15 cellular contexts compared by ENCODE assay signal in genomic region chr12:60977966-60978365, GRCh38.
DNase-seq lines count a peak whose midpoint lies in the region; ATAC-seq and TF ChIP-seq lines count a peak whose summit lies in the region.
"Had no signal": no experiment of that assay in that cellular context is flagged by ENCODE, and none has a peak within 500 bp of the region (broad histone marks: within the 10 kb centered on the region; RNA-seq: fewer than 3 reads in every experiment).

No MANE protein-coding gene starts in this region.

- in situ Hi-C loops in brain microvascular endothelial cell (cut with HindIII; ENCODE audit: low pct_ligation_motif_present, low sequenced_read_pairs), result no loop called here

- H4K20me1 ChIP-seq in Loucy (ENCODE audit: insufficient read depth, low read length, poor library complexity, severe bottlenecking), result no peaks in the 10 kb centered on the region

- H3K4me1 ChIP-seq in Loucy (ENCODE audit: insufficient read depth, low read length, poor library complexity, severe bottlenecking), result no peaks in the 10 kb centered on the region
- H3K4me1 ChIP-seq: left lung, spleen, testis had no signal

- no peak overlapping the region for H2AFZ ChIP-seq in Loucy (ENCODE audit: low read length)
- H2AFZ ChIP-seq: GM23248 had no signal

- H3K4me1 Mint-ChIP-seq in neural crest cell, result peaks cover 5% of the 10 kb centered on the region
- peaks cover 4% of the 10 kb centered on the region for H3K4me1 Mint-ChIP-seq in mesothelial cell of epicardium

- H3K27me3 ChIP-seq in Loucy (ENCODE audit: insufficient read depth, low read length, poor library complexity, severe bottlenecking) (no peaks in the 10 kb centered on the region), brain microvascular endothelial cell (replicated peaks) (no peaks in the 10 kb centered on the region)
- H3K27me3 ChIP-seq: left lung, spleen, testis had no signal

- H3K79me2 ChIP-seq in Loucy (ENCODE audit: insufficient read depth, low read length), result no peaks in the 10 kb centered on the region

- no peak overlapping the region for H3K27ac ChIP-seq in brain microvascular endothelial cell
- H3K27ac ChIP-seq: GM23248, left lung, spleen, testis had no signal

- no peaks in the 10 kb centered on the region for H3K9me2 ChIP-seq in Loucy (replicated peaks; ENCODE audit: low read depth, low read length)

- H3K9me3 Mint-ChIP-seq in neural crest cell (peaks cover 3% of the 10 kb centered on the region), mesothelial cell of epicardium (peaks cover 5% of the 10 kb centered on the region)

- H3K36me3 ChIP-seq in Loucy (ENCODE audit: insufficient read depth, low read length) (no peaks in the 10 kb centered on the region), brain microvascular endothelial cell (replicated peaks) (no peaks in the 10 kb centered on the region)
- H3K36me3 ChIP-seq: left lung, spleen had no signal

- H3K27me3 Mint-ChIP-seq in neural crest cell (ENCODE audit: low read depth), result no peaks in the 10 kb centered on the region
- no peaks in the 10 kb centered on the region for H3K27me3 Mint-ChIP-seq in mesothelial cell of epicardium (ENCODE audit: low read depth)

- no peak for ATAC-seq in HG03135 (IDR thresholded peaks at IDR 0.05; ENCODE audit: unreplicated experiment)
- ATAC-seq: left lung had no signal

- H3F3A ChIP-seq in Loucy (ENCODE audit: low read depth), result no peaks in the 10 kb centered on the region

- H3K27ac Mint-ChIP-seq in neural crest cell (ENCODE audit: unreplicated experiment), result no peak overlapping the region
- no peak overlapping the region for H3K27ac Mint-ChIP-seq in mesothelial cell of epicardium

- H3K36me3 Mint-ChIP-seq in neural crest cell (ENCODE audit: low read depth), result no peaks in the 10 kb centered on the region
- H3K36me3 Mint-ChIP-seq in mesothelial cell of epicardium, result no peaks in the 10 kb centered on the region

- H3K4me3 ChIP-seq in Loucy (ENCODE audit: low read length, poor library complexity, severe bottlenecking) (no peak overlapping the region), brain microvascular endothelial cell (ENCODE audit: low read depth, low read length) (no peak overlapping the region)
- H3K4me3 ChIP-seq: GM23248, left lung, spleen, testis had no signal

- H3K4me3 Mint-ChIP-seq in neural crest cell (no peak overlapping the region), mesothelial cell of epicardium (no peak overlapping the region)

- no peak overlapping the region for H3K4me2 ChIP-seq in Loucy (ENCODE audit: low read depth, low read length, poor library complexity, severe bottlenecking)

- TF ChIP-seq CTCF in Loucy (conservative IDR thresholded peaks at IDR 0.05; ENCODE audit: low read length), result peak; percentile 20
- peak; percentile 31 for TF ChIP-seq CTCF in brain microvascular endothelial cell (IDR thresholded peaks at IDR 0.05; ENCODE audit: low read depth, low read length, missing control alignments)
- TF ChIP-seq CTCF in neural crest cell (conservative IDR thresholded peaks at IDR 0.05), result peak; percentile 50
- TF ChIP-seq CTCF in mesothelial cell of epicardium (IDR thresholded peaks at IDR 0.05; ENCODE audit: unreplicated experiment), result no peak

- DNase-seq in H4 (ENCODE audit: low spot score) (peak; percentile 8), brain microvascular endothelial cell (no peak), neural crest cell (ENCODE audit: low read depth, low spot score) (no peak), mesothelial cell of epicardium (ENCODE audit: low spot score in 2 of 2, unreplicated experiment in 2 of 2) (no peak), NCI-H1694 (lab: John Stamatoyannopoulos, UW) (no peak)
- DNase-seq: DMS79, GM23248, left lung, NCI-H1436 treated with DMSO at 0.1 percent for 48 hours, nucleus accumbens, spleen, T-helper 1 cell, testis had no signal

- H3K9me3 ChIP-seq in Loucy (ENCODE audit: insufficient read depth, low read depth, low read length), result no peaks in the 10 kb centered on the region
- H3K9me3 ChIP-seq: testis had no signal

- no peak overlapping the region for H3K9ac ChIP-seq in Loucy (ENCODE audit: low read depth, low read length, poor library complexity, severe bottlenecking)
- H3K9ac ChIP-seq: GM23248 had no signal
